Comparison of ENCODE assay signal across 25 cellular contexts in the genomic region with DNA sequence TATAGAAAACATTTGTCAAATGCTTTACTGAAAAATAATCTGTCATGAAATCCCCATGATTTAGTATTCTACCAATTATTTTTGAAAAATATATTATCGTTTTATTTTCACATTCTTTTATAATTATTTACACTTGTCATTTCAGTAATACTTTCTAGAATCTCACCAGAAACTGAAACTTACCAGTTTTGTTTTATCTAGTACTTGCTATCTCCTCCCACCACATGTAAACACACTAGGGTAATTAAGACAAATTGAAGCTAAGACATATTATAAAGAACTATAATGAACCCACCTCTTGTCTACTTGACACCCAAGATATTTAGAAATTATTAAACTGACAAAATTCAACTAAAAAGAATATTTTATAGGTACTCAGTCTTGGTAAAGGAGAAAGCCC. TPM values are rescaled to one million over a fixed set of nuclear protein-coding genes. Genes with fewer than 3 reads are reported as not detected.
"Had no signal": no experiment of that assay in that cellular context is flagged by ENCODE, and none has a peak within 500 bp of the region (broad histone marks: within the 10 kb centered on the region; RNA-seq: fewer than 3 reads in every experiment).

No MANE protein-coding gene starts in this region.

- DNase-seq: activated CD4-positive, alpha-beta T cell treated with anti-CD3 and anti-CD28 coated beads, Interleukin-2, amount 50 U/mL, for 48 hours; activated naive CD4-positive, alpha-beta T cell; activated naive CD8-positive, alpha-beta T cell treated with anti-CD3 and anti-CD28 coated beads for 36 hours; activated T-cell treated with anti-CD3 and anti-CD28 coated beads for 4 hours; amniotic stem cell; effector CD8-positive, alpha-beta T cell; esophagus squamous epithelium; left cardiac atrium; mesenchymal stem cell; mucosa of descending colon; naive B cell; stimulated activated CD4-positive, alpha-beta T cell treated with anti-CD3 and anti-CD28 coated beads, Interleukin-12 subunit alpha, Interleukin-12 subunit beta, amount 100 ng/mL, for 4 hours; stimulated activated CD4-positive, alpha-beta T cell treated with anti-CD3 and anti-CD28 coated beads, Interleukin-1b, Interleukin-23, amount 100 ng/mL, for 48 hours; stimulated activated naive CD4-positive, alpha-beta T cell treated with Interleukin-2 at 50 U/mL for 16 hours; thyroid gland had no signal

- H3K4me1 ChIP-seq: esophagus squamous epithelium, prostate gland, right atrium auricular region, thyroid gland had no signal

- FAIRE-seq: TTC549 had no signal

- H3K27ac ChIP-seq: cardiac muscle cell, esophagus squamous epithelium, prostate gland, right atrium auricular region, thyroid gland had no signal

- ATAC-seq: left cardiac atrium, mucosa of descending colon had no signal

- H3K9me3 ChIP-seq: esophagus squamous epithelium, mucosa of descending colon, prostate gland, thyroid gland had no signal

- H3K4me3 ChIP-seq: cardiac muscle cell, esophagus squamous epithelium, mucosa of descending colon, prostate gland, right atrium auricular region, thyroid gland had no signal

- H3K36me3 ChIP-seq: cardiac muscle cell, esophagus squamous epithelium, prostate gland, right atrium auricular region, thyroid gland had no signal

RNA-seq across cellular contexts. Expression of gene GRM3, which starts 51.5 kb away (rescaled TPM):
- total RNA-seq: activated naive CD8-positive, alpha-beta T cell treated with anti-CD3 and anti-CD28 coated beads for 36 hours; cardiac muscle cell; chondrocyte; esophagus squamous epithelium; glomerular endothelial cell; lower leg skin; mucosa of descending colon; osteoblast; prostate gland; right atrium auricular region; subcutaneous adipose tissue; thyroid gland; ureter had no signal
